8 cellular contexts compared by ENCODE assay signal in genomic region chr4:128809477-128810330, GRCh38. TPM values are rescaled to one million over a fixed set of nuclear protein-coding genes. Genes with fewer than 3 reads are reported as not detected.
DNase-seq lines count a peak whose midpoint lies in the region; ATAC-seq and TF ChIP-seq lines count a peak whose summit lies in the region.

Gene JADE1 (plus strand): TSS chr4:128809700. CDS start chr4:128831759, 22,059 bp downstream.

- POLR2A ChIA-PET in PC-3 (lab: Charles Lee; ENCODE audit: unreplicated experiment) = interaction anchor here (0.5 to 0.6 kb wide), 3 partner anchors 13 to 244 kb away, joined by 4 to 8 read pairs (median 4); no protein-coding TSS in a partner anchor

- BruUV-seq in PC-3 (replicated peaks; lab: Mats Ljungman, UMichigan) = TSS peak; percentile 55

- ATAC-seq in GM21619 (IDR thresholded peaks at IDR 0.05; ENCODE audit: unreplicated experiment) (peak; percentile 44), PC-3 (peak; percentile 62)

- H3K9ac ChIP-seq in PC-3 (ENCODE audit: low read length) (peak within 1 kb of the TSS; percentile 83), mucosa of stomach (ENCODE audit: low read length) (peak within 1 kb of the TSS; percentile 94)

- peaks cover 34% of the 10 kb centered on the region for H3K79me2 ChIP-seq in PC-3 (ENCODE audit: low read length)

- peak; percentile 55 for TF ChIP-seq CTCF in PC-3 (conservative IDR thresholded peaks at IDR 0.05; ENCODE audit: low read depth, low read length)

- peak; percentile 58 for TF ChIP-seq POLR2A in erythroblast (IDR thresholded peaks at IDR 0.05; ENCODE audit: low read length)

- H3F3A ChIP-seq in PC-3 (ENCODE audit: low read length, unreplicated experiment) = no peaks in the 10 kb centered on the region

- DNase-seq in DMS53 treated with DMSO at 0.1 percent for 48 hours (lab: John Stamatoyannopoulos, UW; ENCODE audit: unreplicated experiment) = peak; percentile 62
- DNase-seq in Jurkat, Clone E6-1 (ENCODE audit: low read depth, low spot score) = peak; percentile 94
- DNase-seq in PC-3 = peak; percentile 85
- peak; percentile 89 for DNase-seq in activated T-cell treated with anti-CD3 and anti-CD28 coated beads, Interleukin-2, amount 50 U/mL, for 1 hour
- peak; percentile 95 to 97 for DNase-seq in erythroblast (lab: John Stamatoyannopoulos, UW)
- peak; percentile 74 to 77 for DNase-seq in stimulated activated CD8-positive, alpha-beta memory T cell treated with anti-CD3 and anti-CD28 coated beads, Interleukin-7, amount 100 ng/mL, for 1 hour (ENCODE audit: low read depth in 2 of 2)

- H3K9me2 ChIP-seq in PC-3 (replicated peaks; ENCODE audit: low read length) = no peaks in the 10 kb centered on the region

- H3K4me3 ChIP-seq in Jurkat, Clone E6-1 (ENCODE audit: low read length) = peak within 1 kb of the TSS; percentile 90
- H3K4me3 ChIP-seq in PC-3 (ENCODE audit: low read length) (peak within 1 kb of the TSS; percentile 82), mucosa of stomach (ENCODE audit: low read length) (peak within 1 kb of the TSS; percentile 53)

- peak within 1 kb of the TSS; percentile 64 for H3K27ac ChIP-seq in PC-3 (ENCODE audit: low read length)

- H3K9me3 ChIP-seq in PC-3 (ENCODE audit: low read length) (no peaks in the 10 kb centered on the region), mucosa of stomach (ENCODE audit: control insufficient read depth, low read length) (no peaks in the 10 kb centered on the region)

- CTCF ChIA-PET in PC-3 (lab: Charles Lee) = interaction anchor here (0.6 to 1.0 kb wide), 3 partner anchors 13 to 579 kb away, joined by 5 to 9 read pairs (median 7); no protein-coding TSS in a partner anchor

- H3K4me2 ChIP-seq in PC-3 (ENCODE audit: low read length) = peak within 1 kb of the TSS; percentile 90

- H3K36me3 ChIP-seq in PC-3 (ENCODE audit: low read depth, low read length) (no peaks in the 10 kb centered on the region), mucosa of stomach (ENCODE audit: control insufficient read depth, insufficient read depth, low read length) (no peaks in the 10 kb centered on the region)

- no peaks in the 10 kb centered on the region for H4K20me1 ChIP-seq in PC-3 (ENCODE audit: low read length)

- H3K4me1 ChIP-seq in PC-3 (ENCODE audit: insufficient read depth, low read length) (peaks cover 5% of the 10 kb centered on the region; the same call in 1 of the 2 replicates), mucosa of stomach (ENCODE audit: control insufficient read depth, insufficient read depth, low read length) (peaks cover 7% of the 10 kb centered on the region)

- H3K27me3 ChIP-seq in PC-3 (ENCODE audit: low read length) (no peaks in the 10 kb centered on the region), mucosa of stomach (ENCODE audit: control insufficient read depth, insufficient read depth, low read length) (no peaks in the 10 kb centered on the region)

- H2AFZ ChIP-seq in PC-3 (ENCODE audit: low read length) = peak within 1 kb of the TSS; percentile 90

- intact Hi-C loops in PC-3 (cut with micrococcal nuclease) = loop anchor here (1.0 to 2.0 kb wide), 2 partner anchors 235 to 355 kb away; no protein-coding TSS in a partner anchor

RNA-seq across cellular contexts. Expression of gene JADE1, which starts in this region (rescaled TPM):
- 37.3 TPM for polyA plus RNA-seq in Jurkat, Clone E6-1 (2012; ENCODE audit: insufficient read depth, insufficient read length)
- 10.8 and 10.9 TPM in 2 replicates for total RNA-seq in PC-3 (2014; rRNA removed)

Comparison
In these comparisons a context has a peak if more than half of its experiments do, and no peak if none do; other contexts are left out.
1. Peak in every context shown above with its lines: DNase-seq, ATAC-seq, H3K4me3 ChIP-seq and H3K27ac ChIP-seq.